In genomic region chr9:96856363-96857286, GRCh38 we compare ENCODE assay signal across 1 cellular context.
TF ChIP-seq lines count a peak whose summit lies in the region.

No MANE protein-coding gene starts in this region.

TF ChIP-seq in K562, 482 proteins besides CTCF, POLR2A, EP300 and RAD21 (continued from another document and continues in another):
- TF ChIP-seq CREB3L1 (IDR thresholded peaks at IDR 0.05; ENCODE audit: borderline replicate concordance, low read depth) (no peak), NKRF (IDR thresholded peaks at IDR 0.05; ENCODE audit: borderline replicate concordance) (no peak), SPI1 (IDR thresholded peaks at IDR 0.05; ENCODE audit: borderline replicate concordance, low read depth, low read length) (no peak), KDM4B (IDR thresholded peaks at IDR 0.05; ENCODE audit: borderline replicate concordance in 2 of 2, low read depth in 1 of 2) (no peak), LCOR (CRISPR knock-in tag; IDR thresholded peaks at IDR 0.05) (no peak), SRSF9 (IDR thresholded peaks at IDR 0.05; ENCODE audit: borderline replicate concordance, low read depth, low read length) (no peak), SMARCA4 (IDR thresholded peaks at IDR 0.05) (no peak), FOXA3 (CRISPR knock-in tag; conservative IDR thresholded peaks at IDR 0.05 in 1 of 2, IDR thresholded peaks at IDR 0.05 in 1 of 2) (no peak), RBM15 (IDR thresholded peaks at IDR 0.05; ENCODE audit: insufficient read depth, low read length) (no peak), UBTF (IDR thresholded peaks at IDR 0.05; ENCODE audit: borderline replicate concordance in 1 of 2, low read depth in 2 of 2, low read length in 2 of 2) (no peak), CREB3 (tag; conservative IDR thresholded peaks at IDR 0.05; ENCODE audit: low read depth) (no peak), HOMEZ (CRISPR knock-in tag; IDR thresholded peaks at IDR 0.05) (no peak), SMARCA5 (IDR thresholded peaks at IDR 0.05) (no peak), ZNF212 (CRISPR knock-in tag; IDR thresholded peaks at IDR 0.05) (0 out of 2 replicates have a peak, but pooled peaks have one; percentile 62), E2F3 (CRISPR knock-in tag; IDR thresholded peaks at IDR 0.05) (no peak), ZNF224 (CRISPR knock-in tag; IDR thresholded peaks at IDR 0.05) (no peak), IRF2 (CRISPR knock-in tag; IDR thresholded peaks at IDR 0.05) (no peak), FOXP1 (CRISPR knock-in tag; IDR thresholded peaks at IDR 0.05) (no peak), PHF20 (IDR thresholded peaks at IDR 0.05; ENCODE audit: partially characterized antibody) (no peak), ZHX1 (conservative IDR thresholded peaks at IDR 0.05; ENCODE audit: low read length) (no peak), MNT (conservative IDR thresholded peaks at IDR 0.05) (peak in 1 of 2 experiments; percentile 49; a peak in 1 of 4 replicates), MAZ (CRISPR knock-in tag; conservative IDR thresholded peaks at IDR 0.05 in 1 of 2, IDR thresholded peaks at IDR 0.05 in 1 of 2) (0 out of 4 replicates have a peak, but pooled peaks of 1 of the 2 experiments have one; percentile 10), ZNF717 (CRISPR knock-in tag; IDR thresholded peaks at IDR 0.05) (no peak), ZNF318 (IDR thresholded peaks at IDR 0.05; ENCODE audit: borderline replicate concordance in 1 of 2, low read depth in 1 of 2) (no peak), PBX2 (CRISPR knock-in tag; IDR thresholded peaks at IDR 0.05; ENCODE audit: low read depth) (no peak), PBX2 (tag; conservative IDR thresholded peaks at IDR 0.05; ENCODE audit: low read depth) (peak; percentile 15; the same call in 1 of the 2 replicates), SRSF3 (IDR thresholded peaks at IDR 0.05; ENCODE audit: insufficient read depth, low read length) (no peak), MYC (IDR thresholded peaks at IDR 0.05; ENCODE audit: low read depth, low read length) (peak; percentile 47; the same call in 1 of the 2 replicates), MYC (CRISPR knock-in tag; IDR thresholded peaks at IDR 0.05; ENCODE audit: borderline replicate concordance, low read depth) (no peak), HCFC1 (IDR thresholded peaks at IDR 0.05; ENCODE audit: low read depth, low read length) (0 out of 2 replicates have a peak, but pooled peaks have one; percentile 23), YBX1 (IDR thresholded peaks at IDR 0.05) (no peak)
